17 cellular contexts compared by ENCODE assay signal in the genomic region with DNA sequence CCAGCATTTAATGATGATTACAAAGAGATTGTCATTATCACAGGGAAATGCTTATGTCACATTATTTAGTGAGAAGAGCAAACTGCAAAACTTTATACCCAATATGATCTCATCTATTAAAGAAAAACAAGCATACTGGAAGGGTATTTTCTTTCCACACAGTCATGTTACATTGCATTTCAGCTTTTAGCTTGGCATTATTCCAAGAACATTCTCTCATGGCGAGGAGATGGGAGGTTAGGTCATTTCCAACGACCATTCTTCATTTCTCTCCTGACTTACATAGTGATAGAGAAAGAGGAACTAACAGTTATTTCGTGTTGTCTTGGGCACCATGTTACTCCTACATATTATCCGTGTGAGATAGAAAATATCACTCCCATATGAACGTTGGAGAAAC.
DNase-seq lines count a peak whose midpoint lies in the region; ATAC-seq and TF ChIP-seq lines count a peak whose summit lies in the region.
"Had no signal": no experiment of that assay in that cellular context is flagged by ENCODE, and none has a peak within 500 bp of the region (broad histone marks: within the 10 kb centered on the region; RNA-seq: fewer than 3 reads in every experiment).

No MANE protein-coding gene starts in this region.

- peaks cover 26% of the 10 kb centered on the region for H3K4me1 ChIP-seq in ACC112 (ENCODE audit: control insufficient read depth, insufficient read depth, low read length, unreplicated experiment)
- H3K4me1 ChIP-seq in right lobe of liver: no peaks in the 10 kb centered on the region
- H3K4me1 ChIP-seq in SJCRH30: no peaks in the 10 kb centered on the region

- TF ChIP-seq POLR2A in right lobe of liver (IDR thresholded peaks at IDR 0.05): no peak

- no peak overlapping the region for H2AFZ ChIP-seq in ACC112 (ENCODE audit: low read length, unreplicated experiment)

- H3K4me3 ChIP-seq in ACC112 (ENCODE audit: low read depth, low read length): no peak overlapping the region
- no peak overlapping the region for H3K4me3 ChIP-seq in fibroblast of pulmonary artery (replicated peaks; ENCODE audit: low read depth, low read length)
- H3K4me3 ChIP-seq in right lobe of liver: no peak overlapping the region
- H3K4me3 ChIP-seq in SJCRH30: no peak overlapping the region
- H3K4me3 ChIP-seq: SK-N-MC had no signal

- peak; percentile 14 for DNase-seq in MV-4-11 (lab: John Stamatoyannopoulos, UW)
- DNase-seq in amniotic epithelial cell (ENCODE audit: low read depth): peak; percentile 67
- DNase-seq in fibroblast of pulmonary artery (ENCODE audit: low read depth): peak; percentile 21
- no peak for DNase-seq in right lobe of liver
- DNase-seq in SJCRH30: no peak
- DNase-seq: C1 segment of cervical spinal cord; CD8-positive, alpha-beta memory T cell; NCI-H1092; NCI-H146; NCI-H2029 treated with DMSO at 0.1 percent for 48 hours; NCI-H526 treated with DMSO at 0.1 percent for 48 hours; Right ventricle myocardium superior; T-cell had no signal

- H3K27me3 ChIP-seq in ACC112 (ENCODE audit: insufficient read depth, low read length) (peaks cover 13% of the 10 kb centered on the region; the same call in 1 of the 2 replicates), right lobe of liver (no peaks in the 10 kb centered on the region), SJCRH30 (no peaks in the 10 kb centered on the region)

- H3K9me3 ChIP-seq in right lobe of liver (no peaks in the 10 kb centered on the region), SJCRH30 (replicated peaks) (no peaks in the 10 kb centered on the region)

- H3K79me2 ChIP-seq in ACC112 (ENCODE audit: control insufficient read depth, insufficient read depth, low read length, unreplicated experiment): no peaks in the 10 kb centered on the region

- intact Hi-C loops in right lobe of liver (cut with DNase I): no loop called here

- H3K36me3 ChIP-seq in ACC112 (ENCODE audit: insufficient read depth, low read length) (no peaks in the 10 kb centered on the region), right lobe of liver (no peaks in the 10 kb centered on the region), SJCRH30 (no peaks in the 10 kb centered on the region)

- TF ChIP-seq CTCF in fibroblast of pulmonary artery (IDR thresholded peaks at IDR 0.05; ENCODE audit: low read length, missing control alignments): no peak
- TF ChIP-seq CTCF in right lobe of liver (IDR thresholded peaks at IDR 0.05): no peak

- H3K27ac ChIP-seq in ACC112 (ENCODE audit: low read depth, low read length) (peak overlapping the region; percentile 24; the same call in 1 of the 2 replicates), right lobe of liver (no peak overlapping the region), SJCRH30 (no peak overlapping the region)
- H3K27ac ChIP-seq: SK-N-MC had no signal

- no peak for ATAC-seq in right lobe of liver
- no peak for ATAC-seq in HG03520 (IDR thresholded peaks at IDR 0.05; ENCODE audit: unreplicated experiment)
- no peak for ATAC-seq in GM18517 (IDR thresholded peaks at IDR 0.05; ENCODE audit: unreplicated experiment)
- ATAC-seq: T-cell had no signal

- WGBS in right lobe of liver (ENCODE audit: insufficient coverage, low coverage, low lambda C conversion rate, missing lambda C conversion rate): 29% methylated on average over 5 of the region's 5 CpGs

Comparison
In these comparisons a context has a peak if more than half of its experiments do, and no peak if none do; other contexts are left out.
1. DNase-seq: peak in MV-4-11 (single experiment), amniotic epithelial cell (single experiment) and fibroblast of pulmonary artery (single experiment); none in right lobe of liver (0 of 3) and SJCRH30 (0 of 2).